In the genomic region with DNA sequence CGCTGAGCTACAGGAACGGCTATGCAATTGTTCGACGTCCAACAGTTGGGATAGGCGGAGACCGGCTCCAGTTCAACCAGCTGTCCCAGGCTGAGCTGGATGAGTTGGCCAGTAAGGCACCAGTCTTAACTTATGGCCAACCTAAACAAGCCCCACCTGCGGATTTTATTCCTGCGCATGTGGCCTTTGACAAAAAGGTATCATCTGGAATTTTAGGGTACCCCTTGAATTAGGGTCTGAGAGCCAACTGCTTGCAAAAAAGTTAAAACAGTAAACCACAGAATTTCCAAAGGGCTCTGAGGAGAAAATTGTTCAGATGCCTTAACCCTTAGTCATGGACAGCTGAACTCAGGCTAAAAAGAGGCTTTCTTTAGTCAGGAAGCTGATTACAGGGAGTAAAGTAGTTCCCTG, we compare ENCODE assay signal across 12 cellular contexts. TPM values are rescaled to one million over a fixed set of nuclear protein-coding genes. Genes with fewer than 3 reads are reported as not detected.
A peak's percentile ranks its signal among the peaks of the same experiment; 100 is the strongest.
DNase-seq lines count a peak whose midpoint lies in the region; TF ChIP-seq lines count a peak whose summit lies in the region.
"Had no signal": no experiment of that assay in that cellular context is flagged by ENCODE, and none has a peak within 500 bp of the region (broad histone marks: within the 10 kb centered on the region; RNA-seq: fewer than 3 reads in every experiment).

No MANE protein-coding gene starts in this region.

- H3K27ac ChIP-seq in endodermal cell (ENCODE audit: low read depth, low read length) (peak overlapping the region; percentile 54), mesodermal cell (ENCODE audit: low read depth, low read length, severe bottlenecking) (peak overlapping the region; percentile 97)

- H3K27me3 Mint-ChIP-seq in endodermal cell (ENCODE audit: insufficient read depth), result no peaks in the 10 kb centered on the region

- no peak overlapping the region for H3K4me3 ChIP-seq in AG09309 (ENCODE audit: control insufficient read depth, low read depth, low read length)
- no peak overlapping the region for H3K4me3 ChIP-seq in endodermal cell (ENCODE audit: low read length)
- H3K4me3 ChIP-seq in mesodermal cell (ENCODE audit: extremely low read depth, insufficient read depth, low read length, poor library complexity, severe bottlenecking), result no peak overlapping the region

- WGBS in endodermal cell (ENCODE audit: insufficient coverage in 1 of 2, insufficient read length in 1 of 2), 2 experiments, result 80 to 86% methylated on average over 8 of the region's 8 CpGs
- 70 to 76% methylated on average over 6 to 8 of the region's 8 CpGs for WGBS in mesodermal cell (ENCODE audit: insufficient coverage in 2 of 2), 2 experiments

- H3K27me3 ChIP-seq in endodermal cell (ENCODE audit: control insufficient read depth, insufficient read depth, low read length, poor library complexity, severe bottlenecking), result no peaks in the 10 kb centered on the region

- H3K36me3 Mint-ChIP-seq in endodermal cell (ENCODE audit: low read depth), result peaks cover 8% of the 10 kb centered on the region
- H3K36me3 Mint-ChIP-seq: activated naive CD4-positive, alpha-beta T cell treated with anti-CD3 and anti-CD28 coated beads, Interleukin-2, amount 50 U/mL, for 72 hours had no signal

- H3K9me3 ChIP-seq in endodermal cell (ENCODE audit: control insufficient read depth, low read length), result no peaks in the 10 kb centered on the region
- H3K9me3 ChIP-seq in mesodermal cell (ENCODE audit: control insufficient read depth, low read length), result no peaks in the 10 kb centered on the region

- H3K9me3 Mint-ChIP-seq in endodermal cell, result no peaks in the 10 kb centered on the region
- H3K9me3 Mint-ChIP-seq: activated naive CD4-positive, alpha-beta T cell treated with anti-CD3 and anti-CD28 coated beads, Interleukin-2, amount 50 U/mL, for 72 hours had no signal

- peak; percentile 64 for DNase-seq in AG09309 (ENCODE audit: low read depth)
- peak; percentile 96 for DNase-seq in M059J (ENCODE audit: low read depth)
- peak; percentile 61 for DNase-seq in endodermal cell
- no peak for DNase-seq in middle frontal gyrus (ENCODE audit: extremely low spot score, low spot score)
- DNase-seq in activated CD4-positive, CD25-positive, alpha-beta regulatory T cell (lab: John Stamatoyannopoulos, UW), result no peak
- DNase-seq in stimulated activated CD4-positive, alpha-beta T cell treated with anti-CD3 and anti-CD28 coated beads, Interleukin-2, amount 100 ng/mL, for 48 hours, result no peak
- DNase-seq in CD1c-positive myeloid dendritic cell (ENCODE audit: extremely low spot score), result no peak
- DNase-seq: COR-L47; NCI-H1930; stimulated activated CD4-positive, alpha-beta T cell treated with anti-CD3 and anti-CD28 coated beads, Interleukin-15, amount 100 ng/mL, for 24 hours had no signal

- peaks cover 5% of the 10 kb centered on the region for H3K4me1 Mint-ChIP-seq in endodermal cell

- no peak for TF ChIP-seq CTCF in AG09309 (IDR thresholded peaks at IDR 0.05; ENCODE audit: control insufficient read depth, insufficient read depth, low read depth, low read length, missing control alignments)
- TF ChIP-seq CTCF in endodermal cell (conservative IDR thresholded peaks at IDR 0.05), result no peak

- H3K36me3 ChIP-seq in endodermal cell (ENCODE audit: control insufficient read depth, insufficient read depth, low read length), result peaks cover 5% of the 10 kb centered on the region
- peaks cover 6% of the 10 kb centered on the region for H3K36me3 ChIP-seq in mesodermal cell (ENCODE audit: control insufficient read depth, insufficient read depth, low read length)

- no peak overlapping the region for H3K9ac ChIP-seq in endodermal cell (ENCODE audit: extremely low read depth, low read length, poor library complexity, severe bottlenecking)

- peaks cover 3% of the 10 kb centered on the region for H3K4me1 ChIP-seq in endodermal cell (ENCODE audit: control insufficient read depth, insufficient read depth, low read length)
- H3K4me1 ChIP-seq in mesodermal cell (ENCODE audit: control insufficient read depth, insufficient read depth, low read length, poor library complexity, severe bottlenecking), result peaks cover 30% of the 10 kb centered on the region

- no peak overlapping the region for H3K27ac Mint-ChIP-seq in endodermal cell
- H3K27ac Mint-ChIP-seq: activated naive CD4-positive, alpha-beta T cell treated with anti-CD3 and anti-CD28 coated beads, Interleukin-2, amount 50 U/mL, for 72 hours had no signal

- H3K4me3 Mint-ChIP-seq in endodermal cell, result no peak overlapping the region

RNA-seq across cellular contexts. Expression of a gene that starts 3.8 kb away (rescaled TPM):
- 25.1 and 44.4 TPM in 2 replicates for total RNA-seq in M059J (2014; rRNA removed; shearing (Covaris generic))
- total RNA-seq in endodermal cell, result 10 to 100 TPM; 26.4 to 46.4 TPM
- polyA plus RNA-seq in endodermal cell (2013, experiment 1 of 2), result 49.7 TPM
- 49.3 TPM for polyA plus RNA-seq in endodermal cell (2013, experiment 2 of 2)
- 29.5 TPM for polyA plus RNA-seq in mesodermal cell (2013, experiment 1 of 2)
- 29.5 TPM for polyA plus RNA-seq in mesodermal cell (2013, experiment 2 of 2)

Comparison
In these comparisons a context has a peak if more than half of its experiments do, and no peak if none do; other contexts are left out.
1. DNase-seq: peak in AG09309 (single experiment), M059J (single experiment) and endodermal cell (single experiment); none in middle frontal gyrus (single experiment), activated CD4-positive, CD25-positive, alpha-beta regulatory T cell (0 of 4), stimulated activated CD4-positive, alpha-beta T cell treated with anti-CD3 and anti-CD28 coated beads, Interleukin-2, amount 100 ng/mL, for 48 hours (0 of 2) and CD1c-positive myeloid dendritic cell (single experiment).